ENCODE assay signal across 21 cellular contexts in the genomic region with DNA sequence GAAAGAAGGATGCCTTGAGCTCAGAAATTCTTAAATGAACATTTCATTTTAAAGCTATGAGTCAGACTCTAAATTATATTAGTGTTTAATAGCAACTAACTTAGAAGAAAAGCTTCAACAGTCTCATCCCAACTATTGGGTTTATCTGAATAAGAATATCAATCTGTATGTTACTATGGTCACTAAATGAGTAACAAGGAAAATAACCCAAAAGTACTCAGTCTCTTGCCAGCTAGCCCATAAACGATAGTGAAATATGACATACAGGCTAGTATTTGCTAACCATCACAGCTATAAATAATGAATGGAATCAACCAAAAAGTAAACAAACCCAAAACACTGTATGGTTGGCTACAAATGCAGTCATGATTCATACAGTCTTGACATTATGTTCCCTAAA.
A peak's percentile ranks its signal among the peaks of the same experiment; 100 is the strongest.
DNase-seq lines count a peak whose midpoint lies in the region; ATAC-seq and TF ChIP-seq lines count a peak whose summit lies in the region.
"Had no signal": no experiment of that assay in that cellular context is flagged by ENCODE, and none has a peak within 500 bp of the region (broad histone marks: within the 10 kb centered on the region; RNA-seq: fewer than 3 reads in every experiment).

No MANE protein-coding gene starts in this region.

- H3K4me2 ChIP-seq in fibroblast of lung (ENCODE audit: extremely low read depth, insufficient read depth, low read length), result peak overlapping the region; percentile 7
- H3K4me2 ChIP-seq: neural progenitor cell had no signal

- no peaks in the 10 kb centered on the region for H3K27me3 ChIP-seq in fibroblast of lung (ENCODE audit: control insufficient read depth, insufficient read depth, low read length)
- H3K27me3 ChIP-seq: BE2C, brain microvascular endothelial cell, neural progenitor cell, right lobe of liver had no signal

- H4K20me1 ChIP-seq in fibroblast of lung (ENCODE audit: control insufficient read depth, extremely low read depth, insufficient read depth, low read length), result no peaks in the 10 kb centered on the region

- H3K4me1 ChIP-seq in fibroblast of lung (ENCODE audit: control insufficient read depth, extremely low read depth, insufficient read depth, low read length), result peaks cover 9% of the 10 kb centered on the region
- H3K4me1 ChIP-seq: BE2C, neural progenitor cell, right lobe of liver had no signal

- no peak overlapping the region for H3K9ac ChIP-seq in fibroblast of lung (ENCODE audit: insufficient read depth, low read length)
- H3K9ac ChIP-seq: neural progenitor cell had no signal

- no peaks in the 10 kb centered on the region for H3K79me2 ChIP-seq in fibroblast of lung (ENCODE audit: control insufficient read depth, insufficient read depth, low read length)

- TF ChIP-seq CTCF in fibroblast of lung (conservative IDR thresholded peaks at IDR 0.05 in 1 of 2, IDR thresholded peaks at IDR 0.05 in 1 of 2; ENCODE audit: low read depth in 1 of 2, low read length in 2 of 2), result no peak

- no peak overlapping the region for H2AFZ ChIP-seq in fibroblast of lung (ENCODE audit: low read length)
- H2AFZ ChIP-seq: neural progenitor cell had no signal

- H3K27ac ChIP-seq in fibroblast of lung (ENCODE audit: insufficient read depth, low read length), result peak overlapping the region; percentile 34
- H3K27ac ChIP-seq: brain microvascular endothelial cell, neural progenitor cell, right lobe of liver had no signal

- no peak overlapping the region for H3K4me3 ChIP-seq in fibroblast of lung (replicated peaks in 1 of 4; ENCODE audit: control extremely low read depth in 1 of 4, insufficient read depth in 1 of 4, low read depth in 3 of 4, low read length in 4 of 4)
- H3K4me3 ChIP-seq in skeletal muscle cell (ENCODE audit: low read depth, low read length), result no peak overlapping the region
- H3K4me3 ChIP-seq: neural progenitor cell, right lobe of liver had no signal

- peak; percentile 77 for DNase-seq in EH (ENCODE audit: low read depth)
- peak; percentile 26 for DNase-seq in LHCN-M2 (ENCODE audit: low read depth)
- DNase-seq in fibroblast of lung (ENCODE audit: low read depth in 2 of 2), result peak; percentile 33 to 82
- DNase-seq in skeletal muscle cell (ENCODE audit: low read depth), result peak; percentile 15
- DNase-seq in T-helper 9 cell, result no peak
- no peak for DNase-seq in effector CD8-positive, alpha-beta T cell (lab: John Stamatoyannopoulos, UW)
- DNase-seq: activated CD4-positive, alpha-beta memory T cell treated with anti-CD3 and anti-CD28 coated beads, Interleukin-2, amount 10 ng/mL, durations not matched to agents 7 days and 5 days; activated CD4-positive, CD25-positive, alpha-beta regulatory T cell; activated effector memory CD4-positive, alpha-beta T cell treated with anti-CD3 and anti-CD28 coated beads, Interleukin-2, amount 50 U/mL, for 16 hours; activated T-cell treated with anti-CD3 and anti-CD28 coated beads for 4 hours; BE2C; brain microvascular endothelial cell; effector memory CD4-positive, alpha-beta T cell; mammary epithelial cell; right lobe of liver; SHP77 treated with DMSO at 0.1 percent for 48 hours; stimulated activated CD8-positive, alpha-beta memory T cell treated with anti-CD3 and anti-CD28 coated beads, Interleukin-4, amount 100 ng/mL, for 48 hours; trophoblast cell had no signal

- H3K36me3 ChIP-seq in fibroblast of lung (ENCODE audit: control insufficient read depth, insufficient read depth, low read length), result no peaks in the 10 kb centered on the region
- H3K36me3 ChIP-seq: BE2C, brain microvascular endothelial cell, neural progenitor cell, right lobe of liver had no signal

- no peaks in the 10 kb centered on the region for H3K9me3 ChIP-seq in fibroblast of lung (ENCODE audit: control insufficient read depth, insufficient read depth, low read depth, low read length)
- H3K9me3 ChIP-seq: BE2C, right lobe of liver had no signal

- ATAC-seq in HG03521 (IDR thresholded peaks at IDR 0.05; ENCODE audit: unreplicated experiment), result no peak
- ATAC-seq: HCT116, right lobe of liver had no signal

Comparison
In these comparisons a context has a peak if more than half of its experiments do, and no peak if none do; other contexts are left out.
1. DNase-seq: peak in EH (single experiment), LHCN-M2 (single experiment), fibroblast of lung (2 of 2) and skeletal muscle cell (single experiment); none in T-helper 9 cell (single experiment) and effector CD8-positive, alpha-beta T cell (single experiment).